In genomic region chr1:17405898-17406759, GRCh38 we compare ENCODE assay signal across 8 cellular contexts. TPM values are rescaled to one million over a fixed set of nuclear protein-coding genes. Genes with fewer than 3 reads are reported as not detected.
DNase-seq lines count a peak whose midpoint lies in the region; ATAC-seq and TF ChIP-seq lines count a peak whose summit lies in the region.

No MANE protein-coding gene starts in this region.

- H3K9ac ChIP-seq in neural cell (ENCODE audit: low read length) = no peak overlapping the region

- TF ChIP-seq EP300 in neural cell (conservative IDR thresholded peaks at IDR 0.05; ENCODE audit: poor library complexity, severe bottlenecking) (no peak), transverse colon (IDR thresholded peaks at IDR 0.05; ENCODE audit: low read depth) (no peak)

- H3K4me3 ChIP-seq in neural cell (ENCODE audit: low read length) = no peak overlapping the region
- H3K4me3 ChIP-seq in transverse colon = no peak overlapping the region

- DNase-seq in GM20000 (ENCODE audit: low spot score) (peak; percentile 69), NCI-H510A (lab: John Stamatoyannopoulos, UW) (peak; percentile 11), activated T-cell treated with anti-CD3 and anti-CD28 coated beads for 24 hours (ENCODE audit: low read depth) (peak; percentile 25), fibroblast of peridontal ligament (ENCODE audit: extremely low read depth) (peak; percentile 48), transverse colon (peak; percentile 48)

- H3F3A ChIP-seq in neural cell (ENCODE audit: insufficient read depth, low read length, poor library complexity, severe bottlenecking) = no peaks in the 10 kb centered on the region

- TF ChIP-seq RAD21 in neural cell (conservative IDR thresholded peaks at IDR 0.05) = peak; percentile 78

- H3K36me3 ChIP-seq in neural cell (ENCODE audit: insufficient read depth, low read length) (no peaks in the 10 kb centered on the region), transverse colon (peaks cover 0 to 24% (median 9%) of the 10 kb centered on the region in 4 donors)

- H3K79me2 ChIP-seq in neural cell (replicated peaks; ENCODE audit: insufficient read depth, low read length) = no peaks in the 10 kb centered on the region

- no peaks in the 10 kb centered on the region for H3K4me1 ChIP-seq in transverse colon

- no peak for TF ChIP-seq POLR2A in transverse colon (IDR thresholded peaks at IDR 0.05)

- H3K4me2 ChIP-seq in neural cell (ENCODE audit: low read length) = no peak overlapping the region

- peak; percentile 70 for TF ChIP-seq CTCF in C4-2B (conservative IDR thresholded peaks at IDR 0.05)
- peak; percentile 60 for TF ChIP-seq CTCF in GM20000 (IDR thresholded peaks at IDR 0.05; ENCODE audit: extremely low read depth, missing control alignments)
- TF ChIP-seq CTCF in neural cell (IDR thresholded peaks at IDR 0.05; ENCODE audit: poor library complexity, severe bottlenecking) = peak; percentile 84
- TF ChIP-seq CTCF in transverse colon (IDR thresholded peaks at IDR 0.05) = peak; percentile 55 to 75 (median 65)

- H3K9me3 ChIP-seq in neural cell (ENCODE audit: low read length) = no peaks in the 10 kb centered on the region
- no peaks in the 10 kb centered on the region for H3K9me3 ChIP-seq in transverse colon

- H4K20me1 ChIP-seq in neural cell (ENCODE audit: insufficient read depth) = no peaks in the 10 kb centered on the region

- H2AFZ ChIP-seq in neural cell (ENCODE audit: low read depth, low read length) = no peak overlapping the region

- no peaks in the 10 kb centered on the region for H3K9me2 ChIP-seq in neural cell (ENCODE audit: insufficient read depth, low read length)

- WGBS in transverse colon (ENCODE audit: low coverage in 1 of 2), 2 donors = 59 to 81% methylated on average over 2 to 14 of the region's 15 CpGs

- H3K27ac ChIP-seq in C4-2B (no peak overlapping the region), neural cell (ENCODE audit: low read length) (no peak overlapping the region), transverse colon (no peak overlapping the region)

- intact Hi-C loops in transverse colon (cut with DNase I; ENCODE audit: low total_unique reads) = no loop called here

- ATAC-seq in HG02588 (IDR thresholded peaks at IDR 0.05; ENCODE audit: unreplicated experiment) = no peak

- H3K27me3 ChIP-seq in neural cell (ENCODE audit: insufficient read depth, low read depth, low read length) (no peaks in the 10 kb centered on the region), transverse colon (no peaks in the 10 kb centered on the region)

- in situ Hi-C loops in transverse colon (cut with MboI; ENCODE audit: low pct_ligation_motif_present in 1 of 4, low pct_unique_long_range_greater_than_20kb in 1 of 4, low sequenced_read_pairs in 3 of 4) = no loop called here

TF ChIP-seq in neural cell, 6 proteins besides CTCF, POLR2A, EP300 and RAD21:
- TF ChIP-seq REST (IDR thresholded peaks at IDR 0.05; ENCODE audit: borderline replicate concordance) (no peak), MXI1 (conservative IDR thresholded peaks at IDR 0.05; ENCODE audit: poor library complexity, severe bottlenecking) (no peak), SMC3 (conservative IDR thresholded peaks at IDR 0.05; ENCODE audit: poor library complexity) (peak; percentile 91), EZH2 (IDR thresholded peaks at IDR 0.05; ENCODE audit: borderline replicate concordance, insufficient read depth, low read length, poor library complexity, severe bottlenecking) (no peak), POLR2AphosphoS5 (IDR thresholded peaks at IDR 0.05) (no peak), TAF1 (IDR thresholded peaks at IDR 0.05; ENCODE audit: low read depth) (no peak)

RNA-seq across cellular contexts. Expression of gene RCC2, which starts 33.3 kb away (rescaled TPM):
- polyA plus RNA-seq in neural cell = 34.4 and 38.5 TPM in 2 replicates
- polyA minus RNA-seq in neural cell = 31.8 and 33.6 TPM in 2 replicates
- total RNA-seq in transverse colon = 10 to 100 TPM; 22.0 to 82.2 (median 25.3) TPM

RNA-seq across cellular contexts. Expression of gene PADI6, which starts 34.1 kb away (rescaled TPM):
- not detected in 2 replicates for polyA plus RNA-seq in neural cell
- not detected in 2 replicates for polyA minus RNA-seq in neural cell
- not detected for total RNA-seq in transverse colon

Comparison
In these comparisons a context has a peak if more than half of its experiments do, and no peak if none do; other contexts are left out.
1. DNase-seq: peak in every context shown above with its lines; median percentile 69 in GM20000; 48 in fibroblast of peridontal ligament; 48 in transverse colon; 25 in activated T-cell treated with anti-CD3 and anti-CD28 coated beads for 24 hours; 11 in NCI-H510A.